12 cellular contexts compared by ENCODE assay signal in genomic region chr9:131704988-131705387, GRCh38. TPM values are rescaled to one million over a fixed set of nuclear protein-coding genes. Genes with fewer than 3 reads are reported as not detected.
DNase-seq lines count a peak whose midpoint lies in the region; ATAC-seq and TF ChIP-seq lines count a peak whose summit lies in the region.
"Had no signal": no experiment of that assay in that cellular context is flagged by ENCODE, and none has a peak within 500 bp of the region (broad histone marks: within the 10 kb centered on the region; RNA-seq: fewer than 3 reads in every experiment).

No MANE protein-coding gene starts in this region.

- peaks cover 0 to 1% (median 0%) of the 10 kb centered on the region in 3 donors for H3K27me3 Mint-ChIP-seq in CD14-positive monocyte (ENCODE audit: low read depth in 3 of 3)
- no peaks in the 10 kb centered on the region for H3K27me3 Mint-ChIP-seq in central memory CD8-positive, alpha-beta T cell
- H3K27me3 Mint-ChIP-seq in mesothelial cell of epicardium (ENCODE audit: low read depth), result no peaks in the 10 kb centered on the region
- H3K27me3 Mint-ChIP-seq: activated naive CD4-positive, alpha-beta T cell treated with anti-CD3 and anti-CD28 coated beads, Interleukin-2, amount 10 ng/mL, durations not matched to agents 7 days and 5 days had no signal

- H3K9me3 Mint-ChIP-seq in CD14-positive monocyte, result peaks cover 0 to 6% (median 2%) of the 10 kb centered on the region in 7 donors
- H3K9me3 Mint-ChIP-seq in central memory CD8-positive, alpha-beta T cell, result no peaks in the 10 kb centered on the region
- no peaks in the 10 kb centered on the region for H3K9me3 Mint-ChIP-seq in mesothelial cell of epicardium
- H3K9me3 Mint-ChIP-seq: activated naive CD4-positive, alpha-beta T cell treated with anti-CD3 and anti-CD28 coated beads, Interleukin-2, amount 10 ng/mL, durations not matched to agents 7 days and 5 days had no signal

- peak overlapping the region; percentile 67 for H3K27ac ChIP-seq in HUES6 (ENCODE audit: low read depth, low read length)

- H3K4me3 Mint-ChIP-seq in CD14-positive monocyte (no peak overlapping the region), mesothelial cell of epicardium (no peak overlapping the region)
- no peak overlapping the region for H3K4me3 Mint-ChIP-seq in central memory CD8-positive, alpha-beta T cell
- H3K4me3 Mint-ChIP-seq: activated naive CD4-positive, alpha-beta T cell treated with anti-CD3 and anti-CD28 coated beads, Interleukin-2, amount 10 ng/mL, durations not matched to agents 7 days and 5 days had no signal

- H3K36me3 Mint-ChIP-seq in CD14-positive monocyte, result peaks cover 24 to 36% of the 10 kb centered on the region in 2 donors
- peaks cover 14% of the 10 kb centered on the region for H3K36me3 Mint-ChIP-seq in central memory CD8-positive, alpha-beta T cell (ENCODE audit: insufficient read depth)
- H3K36me3 Mint-ChIP-seq in mesothelial cell of epicardium, result no peaks in the 10 kb centered on the region

- H3K27ac Mint-ChIP-seq in CD14-positive monocyte (peak overlapping the region in 5 of 7 donors; percentile 14 to 99 (median 71)), mesothelial cell of epicardium (no peak overlapping the region)
- H3K27ac Mint-ChIP-seq in central memory CD8-positive, alpha-beta T cell (ENCODE audit: low read depth), result peak overlapping the region; percentile 81
- H3K27ac Mint-ChIP-seq: activated naive CD4-positive, alpha-beta T cell treated with anti-CD3 and anti-CD28 coated beads, Interleukin-2, amount 10 ng/mL, durations not matched to agents 7 days and 5 days had no signal

- H3K4me1 Mint-ChIP-seq in CD14-positive monocyte (peaks cover 94% of the 10 kb centered on the region), mesothelial cell of epicardium (peaks cover 24% of the 10 kb centered on the region)
- H3K4me1 Mint-ChIP-seq in central memory CD8-positive, alpha-beta T cell, result peaks cover 85% of the 10 kb centered on the region

- H3K9ac ChIP-seq in HUES6 (ENCODE audit: low read length) (no peak overlapping the region), mucosa of stomach (ENCODE audit: low read length) (peak overlapping the region; percentile 11)

- TF ChIP-seq CTCF in CD14-positive monocyte (IDR thresholded peaks at IDR 0.05), result no peak
- no peak for TF ChIP-seq CTCF in mesothelial cell of epicardium (IDR thresholded peaks at IDR 0.05; ENCODE audit: unreplicated experiment)

- ATAC-seq in central memory CD8-positive, alpha-beta T cell (replicated peaks; ENCODE audit: extremely low read depth, poor library complexity, severe bottlenecking), result no peak

- no peak overlapping the region for H3K4me3 ChIP-seq in HUES6 (ENCODE audit: low read depth, low read length)
- no peak overlapping the region for H3K4me3 ChIP-seq in mucosa of stomach (ENCODE audit: low read length)

- DNase-seq in CD14-positive monocyte (ENCODE audit: low spot score) (no peak), superior temporal gyrus (ENCODE audit: extremely low spot score) (no peak), occipital lobe (lab: John Stamatoyannopoulos, UW) (no peak), mesothelial cell of epicardium (ENCODE audit: low spot score in 2 of 2, unreplicated experiment in 2 of 2) (no peak), NOMO-1 (lab: John Stamatoyannopoulos, UW; ENCODE audit: unreplicated experiment in 2 of 2) (no peak)
- DNase-seq in central memory CD8-positive, alpha-beta T cell (ENCODE audit: low spot score in 2 of 2), result no peak
- DNase-seq: activated CD4-positive, alpha-beta T cell treated with anti-CD3 and anti-CD28 coated beads, Interleukin-2, amount 50 U/mL, for 4 hours; activated naive CD4-positive, alpha-beta T cell treated with anti-CD3 and anti-CD28 coated beads, Interleukin-2, amount 10 ng/mL, durations not matched to agents 7 days and 5 days; stimulated activated CD4-positive, alpha-beta T cell treated with anti-CD3 and anti-CD28 coated beads, Interleukin-4, amount 100 ng/mL, for 24 hours; stimulated activated naive CD4-positive, alpha-beta T cell treated with Interleukin-2 at 50 U/mL for 16 hours had no signal

- intact Hi-C loops in CD14-positive monocyte (cut with micrococcal nuclease), result loop anchor here in 1 of 2 donors (5.0 kb wide), 1 partner anchor 32 kb away; no protein-coding TSS in a partner anchor

- H3K36me3 ChIP-seq in HUES6 (ENCODE audit: control insufficient read depth, insufficient read depth, low read length) (no peaks in the 10 kb centered on the region), mucosa of stomach (ENCODE audit: control insufficient read depth, insufficient read depth, low read length) (no peaks in the 10 kb centered on the region)

- H3K27me3 ChIP-seq in HUES6 (ENCODE audit: control insufficient read depth, insufficient read depth, low read length) (no peaks in the 10 kb centered on the region), mucosa of stomach (ENCODE audit: control insufficient read depth, insufficient read depth, low read length) (no peaks in the 10 kb centered on the region)

- H3K4me1 ChIP-seq in HUES6 (ENCODE audit: control insufficient read depth, insufficient read depth, low read length), result peaks cover 90% of the 10 kb centered on the region
- H3K4me1 ChIP-seq in mucosa of stomach (ENCODE audit: control insufficient read depth, insufficient read depth, low read length), result peaks cover 69% of the 10 kb centered on the region

- H3K9me3 ChIP-seq in HUES6 (ENCODE audit: control insufficient read depth, insufficient read depth, low read depth, low read length) (no peaks in the 10 kb centered on the region), mucosa of stomach (ENCODE audit: control insufficient read depth, low read length) (no peaks in the 10 kb centered on the region)

RNA-seq across cellular contexts. Expression of gene RAPGEF1, which starts 34.9 kb away (rescaled TPM):
- polyA plus RNA-seq in CD14-positive monocyte, result 1 to 10 TPM; 1.7 to 3.0 TPM
- total RNA-seq in occipital lobe, result 26.2 TPM
- total RNA-seq in mesothelial cell of epicardium, result 49.3 to 59.1 TPM (median 50.4 TPM) in 3 replicates
